26 cellular contexts compared by ENCODE assay signal in genomic region chr3:42595682-42596081, GRCh38. TPM values are rescaled to one million over a fixed set of nuclear protein-coding genes. Genes with fewer than 3 reads are reported as not detected.
DNase-seq lines count a peak whose midpoint lies in the region; ATAC-seq and TF ChIP-seq lines count a peak whose summit lies in the region.
"Had no signal": no experiment of that assay in that cellular context is flagged by ENCODE, and none has a peak within 500 bp of the region (broad histone marks: within the 10 kb centered on the region; RNA-seq: fewer than 3 reads in every experiment).

No MANE protein-coding gene starts in this region.

- CTCF ChIA-PET in CD8-positive, alpha-beta T cell (lab: Charles Lee) = no interaction called here

- POLR2A ChIA-PET in CD8-positive, alpha-beta T cell (lab: Charles Lee) = no interaction called here

- peaks cover 43% of the 10 kb centered on the region for H3K36me3 Mint-ChIP-seq in CD8-positive, alpha-beta T cell
- H3K36me3 Mint-ChIP-seq in GM23338 (ENCODE audit: low read depth) (peaks cover 65% of the 10 kb centered on the region), T-helper 17 cell (ENCODE audit: low read depth) (peaks cover 2% of the 10 kb centered on the region)

- no peak overlapping the region for H2AFZ ChIP-seq in GM23338

- peaks cover 35% of the 10 kb centered on the region for H3K4me1 Mint-ChIP-seq in CD8-positive, alpha-beta T cell (ENCODE audit: low read depth)
- H3K4me1 Mint-ChIP-seq in GM23338 = peaks cover 43% of the 10 kb centered on the region
- peaks cover 28% of the 10 kb centered on the region for H3K4me1 Mint-ChIP-seq in T-helper 17 cell

- H2BK5ac ChIP-seq in mesendoderm (ENCODE audit: low read length) = no peak overlapping the region

- H3K27me3 ChIP-seq in CD8-positive, alpha-beta T cell (ENCODE audit: insufficient read depth, low read length) = no peaks in the 10 kb centered on the region
- H3K27me3 ChIP-seq in GM23338 (ENCODE audit: insufficient read depth) = no peaks in the 10 kb centered on the region
- no peaks in the 10 kb centered on the region for H3K27me3 ChIP-seq in mesendoderm (ENCODE audit: insufficient read depth, low read length, poor library complexity)

- H2AK5ac ChIP-seq in mesendoderm (ENCODE audit: low read length) = no peak overlapping the region

- no peak overlapping the region for H2BK120ac ChIP-seq in mesendoderm (ENCODE audit: low read depth, low read length)

- H3K4me2 ChIP-seq in GM23338 = no peak overlapping the region
- no peak overlapping the region for H3K4me2 ChIP-seq in mesendoderm (ENCODE audit: low read length)
- H3K4me2 ChIP-seq: SK-N-SH had no signal

- no peak overlapping the region for H3K56ac ChIP-seq in mesendoderm (ENCODE audit: low read length)

- H3K18ac ChIP-seq in mesendoderm (ENCODE audit: low read length) = no peak overlapping the region

- TF ChIP-seq CTCF in CD8-positive, alpha-beta T cell (IDR thresholded peaks at IDR 0.05) = no peak
- no peak for TF ChIP-seq CTCF in GM23338 (conservative IDR thresholded peaks at IDR 0.05; ENCODE audit: low read depth in 2 of 2)
- TF ChIP-seq CTCF in GM13977 (IDR thresholded peaks at IDR 0.05; ENCODE audit: extremely low read depth, insufficient read depth, missing control alignments) = no peak

- H3K27me3 Mint-ChIP-seq in CD8-positive, alpha-beta T cell (ENCODE audit: low read depth) = no peaks in the 10 kb centered on the region
- peaks cover 18% of the 10 kb centered on the region for H3K27me3 Mint-ChIP-seq in GM23338 (ENCODE audit: insufficient read depth, low read depth, poor library complexity)
- no peaks in the 10 kb centered on the region for H3K27me3 Mint-ChIP-seq in T-helper 17 cell
- H3K27me3 Mint-ChIP-seq: B cell, IgD-negative memory B cell had no signal

- H2BK15ac ChIP-seq in mesendoderm (replicated peaks; ENCODE audit: low read depth) = no peak overlapping the region

- no peaks in the 10 kb centered on the region for H3K9me3 Mint-ChIP-seq in CD8-positive, alpha-beta T cell
- H3K9me3 Mint-ChIP-seq in GM23338 = no peaks in the 10 kb centered on the region; the same call in none of the 3 replicates
- H3K9me3 Mint-ChIP-seq: CD8-positive, alpha-beta memory T cell; IgD-negative memory B cell had no signal

- H3K79me1 ChIP-seq in mesendoderm (ENCODE audit: low read length) = peaks cover 9% of the 10 kb centered on the region

- peaks cover 6% of the 10 kb centered on the region; the same call in 1 of the 2 replicates for H4K20me1 ChIP-seq in GM23338 (replicated peaks; ENCODE audit: insufficient read depth)

- no peaks in the 10 kb centered on the region for H3K9me3 ChIP-seq in CD8-positive, alpha-beta T cell (ENCODE audit: low read length)
- no peaks in the 10 kb centered on the region for H3K9me3 ChIP-seq in T-helper 17 cell (ENCODE audit: control insufficient read depth, low read length, poor library complexity, severe bottlenecking)
- H3K9me3 ChIP-seq: SK-N-SH had no signal

- peaks cover 21% of the 10 kb centered on the region for H3K4me1 ChIP-seq in CD8-positive, alpha-beta T cell (ENCODE audit: insufficient read depth, low read length)
- H3K4me1 ChIP-seq in GM23338 (ENCODE audit: insufficient read depth) (peaks cover 39% of the 10 kb centered on the region), mesendoderm (ENCODE audit: control insufficient read depth, low read depth, low read length) (peaks cover 4% of the 10 kb centered on the region)

- H4K8ac ChIP-seq in mesendoderm (ENCODE audit: low read depth, low read length) = no peak overlapping the region

- DNase-seq in CD8-positive, alpha-beta T cell = no peak
- DNase-seq in GM23338 (ENCODE audit: low spot score) (no peak), T-helper 17 cell (no peak), mesendoderm (peak; percentile 78), H4 (ENCODE audit: low spot score) (no peak), GM13977 (ENCODE audit: low spot score) (no peak)
- DNase-seq: CD8-positive, alpha-beta memory T cell; DMS 273 treated with DMSO at 0.1 percent for 48 hours; DMS79; EL; GDM1; H7; NCI-H1092 treated with DMSO at 0.1 percent for 48 hours; NCI-H1436; NCI-H187; NCI-H2081 treated with DMSO at 0.1 percent for 48 hours; NCI-H2171 treated with DMSO at 0.1 percent for 48 hours; NCI-H524; NCI-H748 treated with DMSO at 0.1 percent for 48 hours; SIG-M5; SK-N-SH; SW 1271 had no signal

- no peak overlapping the region for H3K4me3 Mint-ChIP-seq in CD8-positive, alpha-beta T cell
- no peak overlapping the region for H3K4me3 Mint-ChIP-seq in GM23338
- H3K4me3 Mint-ChIP-seq in T-helper 17 cell = peak overlapping the region; percentile 41
- H3K4me3 Mint-ChIP-seq: B cell had no signal

- H3K4ac ChIP-seq in mesendoderm (ENCODE audit: low read depth, low read length) = no peak overlapping the region

- intact Hi-C loops in CD8-positive, alpha-beta T cell (cut with DNase I, micrococcal nuclease) = no loop called here

- H3K79me2 ChIP-seq in GM23338 (replicated peaks; ENCODE audit: insufficient read depth) (peaks cover 44% of the 10 kb centered on the region), mesendoderm (ENCODE audit: control insufficient read depth, insufficient read depth, low read length) (peaks cover 10% of the 10 kb centered on the region)

- no peak overlapping the region for H3K27ac ChIP-seq in CD8-positive, alpha-beta T cell (ENCODE audit: low read depth, low read length)
- peak overlapping the region; percentile 73 for H3K27ac ChIP-seq in GM23338 (ENCODE audit: low read depth)
- no peak overlapping the region for H3K27ac ChIP-seq in mesendoderm (ENCODE audit: low read depth, low read length)
- H3K27ac ChIP-seq: C4-2B had no signal

- no peaks in the 10 kb centered on the region for H3K9me2 ChIP-seq in GM23338 (ENCODE audit: insufficient read depth)
- H3K9me2 ChIP-seq: SK-N-SH had no signal

- in situ Hi-C loops in GM13977 (cut with MboI; ENCODE audit: low pct_unique_long_range_greater_than_20kb, low sequenced_read_pairs, unreplicated experiment) = no loop called here

- peaks cover 16% of the 10 kb centered on the region for H3K36me3 ChIP-seq in CD8-positive, alpha-beta T cell (ENCODE audit: insufficient read depth, low read length)
- peaks cover 10% of the 10 kb centered on the region; the same call in 1 of the 2 replicates for H3K36me3 ChIP-seq in GM23338 (ENCODE audit: insufficient read depth)
- H3K36me3 ChIP-seq in mesendoderm (ENCODE audit: control insufficient read depth, insufficient read depth, low read length) = no peaks in the 10 kb centered on the region

- H4K5ac ChIP-seq in mesendoderm (ENCODE audit: low read length) = no peak overlapping the region

- ATAC-seq in CD8-positive, alpha-beta T cell = no peak
- ATAC-seq in GM23338 = no peak
- no peak for ATAC-seq in T-helper 17 cell
- no peak for ATAC-seq in HG02798 (IDR thresholded peaks at IDR 0.05; ENCODE audit: poor library complexity, unreplicated experiment)

- no peak overlapping the region for H3K4me3 ChIP-seq in CD8-positive, alpha-beta T cell (ENCODE audit: low read depth, low read length)
- H3K4me3 ChIP-seq in GM23338 (no peak overlapping the region), mesendoderm (ENCODE audit: low read length) (no peak overlapping the region)

- peak overlapping the region; percentile 45 for H3K27ac Mint-ChIP-seq in CD8-positive, alpha-beta T cell
- H3K27ac Mint-ChIP-seq in GM23338 (0 out of 2 replicates have a peak overlapping the region, but pooled peaks have one; percentile 77), T-helper 17 cell (peak overlapping the region; percentile 69)
- H3K27ac Mint-ChIP-seq: B cell, IgD-negative memory B cell had no signal

- H3K23ac ChIP-seq in mesendoderm (ENCODE audit: low read length) = no peak overlapping the region

- H3F3A ChIP-seq in GM23338 (replicated peaks; ENCODE audit: low read depth) = peaks cover 10% of the 10 kb centered on the region

- no peak overlapping the region for H3K9ac ChIP-seq in mesendoderm (ENCODE audit: low read length)
- H3K9ac ChIP-seq: SK-N-SH had no signal

- WGBS in mesendoderm (ENCODE audit: extremely low coverage, insufficient coverage, low lambda C conversion rate) = no CpG with 5 or more reads among the region's 4 CpGs

TF ChIP-seq in GM23338, 12 proteins besides CTCF, POLR2A, EP300 and RAD21 (continues in another document):
- no peak for TF ChIP-seq JUNB (IDR thresholded peaks at IDR 0.05; ENCODE audit: unreplicated experiment)
- no peak for TF ChIP-seq EZH2phosphoT487 (IDR thresholded peaks at IDR 0.05; ENCODE audit: unreplicated experiment)
- TF ChIP-seq POLR2AphosphoS5 (IDR thresholded peaks at IDR 0.05; ENCODE audit: low read depth) = no peak

RNA-seq across cellular contexts. Expression of gene NKTR, which starts 4.8 kb away (rescaled TPM):
- total RNA-seq in CD8-positive, alpha-beta T cell = 100 to 1,000 TPM; 190 to 204 TPM
- 88.2 and 117 TPM in 2 replicates for total RNA-seq in GM23338 (2014; rRNA removed; shearing (Covaris generic))
- polyA plus RNA-seq in GM23338 (2016; fragmentation: Nextera tagmentation; extraction: Ambion mirVana) = 68.7 and 81.3 TPM in 2 replicates
- 100 to 1,000 TPM; 240 to 241 TPM for total RNA-seq in T-helper 17 cell
- 30.9 TPM for polyA plus RNA-seq in mesendoderm (2013, experiment 1 of 2)
- polyA plus RNA-seq in mesendoderm (2013, experiment 2 of 2) = 31.8 TPM
- 3.8 and 6.2 TPM in 2 replicates for total RNA-seq in H4 (2014; rRNA removed; shearing (Covaris generic))

RNA-seq across cellular contexts. Expression of gene SS18L2, which starts 5.0 kb away (rescaled TPM):
- total RNA-seq in CD8-positive, alpha-beta T cell = 10 to 100 TPM; 55.5 to 59.8 TPM
- total RNA-seq in GM23338 (2014; rRNA removed; shearing (Covaris generic)) = 75.2 and 75.3 TPM in 2 replicates
- polyA plus RNA-seq in GM23338 (2016; fragmentation: Nextera tagmentation; extraction: Ambion mirVana) = 228 and 241 TPM in 2 replicates
- 10 to 100 TPM; 42.7 to 49.1 TPM for total RNA-seq in T-helper 17 cell
- 98.5 TPM for polyA plus RNA-seq in mesendoderm (2013, experiment 1 of 2)
- polyA plus RNA-seq in mesendoderm (2013, experiment 2 of 2) = 94.4 TPM
- 32.2 and 41.9 TPM in 2 replicates for total RNA-seq in H4 (2014; rRNA removed; shearing (Covaris generic))

RNA-seq across cellular contexts. Expression of gene SEC22C, which starts 13.9 kb away (rescaled TPM):
- total RNA-seq in CD8-positive, alpha-beta T cell = 10 to 100 TPM; 71.3 to 75.2 TPM
- 48.3 and 52.3 TPM in 2 replicates for total RNA-seq in GM23338 (2014; rRNA removed; shearing (Covaris generic))
- polyA plus RNA-seq in GM23338 (2016; fragmentation: Nextera tagmentation; extraction: Ambion mirVana) = 16.8 and 21.9 TPM in 2 replicates
- 10 to 100 TPM; 83.2 to 84.5 TPM for total RNA-seq in T-helper 17 cell
- polyA plus RNA-seq in mesendoderm (2013, experiment 1 of 2) = 23.5 TPM
- 24.1 TPM for polyA plus RNA-seq in mesendoderm (2013, experiment 2 of 2)
- total RNA-seq in H4 (2014; rRNA removed; shearing (Covaris generic)) = 42.4 and 48.1 TPM in 2 replicates

RNA-seq across cellular contexts. Expression of gene ZBTB47, which starts 57.8 kb away (rescaled TPM):
- total RNA-seq in CD8-positive, alpha-beta T cell = under 1 TPM; 0.24 to 0.33 TPM
- 2.8 and 2.9 TPM in 2 replicates for total RNA-seq in GM23338 (2014; rRNA removed; shearing (Covaris generic))
- 0.48 and 0.63 TPM in 2 replicates for polyA plus RNA-seq in GM23338 (2016; fragmentation: Nextera tagmentation; extraction: Ambion mirVana)
- 1 to 10 TPM in 1 of 2 donors, under 1 TPM in 1; 0.89 to 1.1 TPM for total RNA-seq in T-helper 17 cell
- polyA plus RNA-seq in mesendoderm (2013, experiment 1 of 2) = 1.2 TPM
- 1.2 TPM for polyA plus RNA-seq in mesendoderm (2013, experiment 2 of 2)
- 1.9 and 3.8 TPM in 2 replicates for total RNA-seq in H4 (2014; rRNA removed; shearing (Covaris generic))
- polyA plus RNA-seq: CD8-positive, alpha-beta memory T cell had no signal

Comparison
In these comparisons a context has a peak if more than half of its experiments do, and no peak if none do; other contexts are left out.
1. RNA of gene NKTR, which starts 4.8 kb away (total RNA-seq): 240 to 241 TPM in T-helper 17 cell, 190 to 204 TPM in CD8-positive, alpha-beta T cell and 88.2 to 117 TPM in GM23338; 3.8 to 6.2 TPM in H4; every median in the first group is over 10 times any median in the second.
2. Peak in every context shown above with its lines, with median percentiles within 50 percentile points of each other: H3K27ac Mint-ChIP-seq.